In the genomic region with DNA sequence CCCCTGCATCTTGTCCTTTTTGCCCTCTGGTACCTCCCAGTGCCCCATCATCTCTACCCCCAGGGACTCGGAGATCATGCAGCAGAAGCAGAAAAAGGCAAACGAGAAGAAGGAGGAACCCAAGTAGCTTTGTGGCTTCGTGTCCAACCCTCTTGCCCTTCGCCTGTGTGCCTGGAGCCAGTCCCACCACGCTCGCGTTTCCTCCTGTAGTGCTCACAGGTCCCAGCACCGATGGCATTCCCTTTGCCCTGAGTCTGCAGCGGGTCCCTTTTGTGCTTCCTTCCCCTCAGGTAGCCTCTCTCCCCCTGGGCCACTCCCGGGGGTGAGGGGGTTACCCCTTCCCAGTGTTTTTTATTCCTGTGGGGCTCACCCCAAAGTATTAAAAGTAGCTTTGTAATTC, we compare ENCODE assay signal across 1 cellular context.
TF ChIP-seq lines count a peak whose summit lies in the region.

No MANE protein-coding gene starts in this region.

TF ChIP-seq in IMR-90, 13 proteins besides CTCF, POLR2A, EP300 and RAD21 (continued from another document):
- no peak for TF ChIP-seq MAZ (IDR thresholded peaks at IDR 0.05; ENCODE audit: borderline replicate concordance, low read depth, low read length)
- TF ChIP-seq CEBPB (IDR thresholded peaks at IDR 0.05; ENCODE audit: low read depth, low read length) = no peak
- TF ChIP-seq, protein P1, sequence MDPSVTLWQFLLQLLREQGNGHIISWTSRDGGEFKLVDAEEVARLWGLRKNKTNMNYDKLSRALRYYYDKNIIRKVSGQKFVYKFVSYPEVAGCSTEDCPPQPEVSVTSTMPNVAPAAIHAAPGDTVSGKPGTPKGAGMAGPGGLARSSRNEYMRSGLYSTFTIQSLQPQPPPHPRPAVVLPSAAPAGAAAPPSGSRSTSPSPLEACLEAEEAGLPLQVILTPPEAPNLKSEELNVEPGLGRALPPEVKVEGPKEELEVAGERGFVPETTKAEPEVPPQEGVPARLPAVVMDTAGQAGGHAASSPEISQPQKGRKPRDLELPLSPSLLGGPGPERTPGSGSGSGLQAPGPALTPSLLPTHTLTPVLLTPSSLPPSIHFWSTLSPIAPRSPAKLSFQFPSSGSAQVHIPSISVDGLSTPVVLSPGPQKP (IDR thresholded peaks at IDR 0.05; ENCODE audit: borderline replicate concordance, low read depth, low read length) = no peak
